8 cellular contexts compared by ENCODE assay signal in genomic region chr9:2017209-2017458, GRCh38. TPM values are rescaled to one million over a fixed set of nuclear protein-coding genes. Genes with fewer than 3 reads are reported as not detected.
DNase-seq lines count a peak whose midpoint lies in the region; ATAC-seq and TF ChIP-seq lines count a peak whose summit lies in the region.

No MANE protein-coding gene starts in this region.

- peaks cover 0 to 1% (median 0%) of the 10 kb centered on the region in 7 donors for H3K9me3 Mint-ChIP-seq in naive B cell

- H3K4me3 ChIP-seq in AG10803 (ENCODE audit: low read length) (peak overlapping the region; percentile 94), ectodermal cell (ENCODE audit: insufficient read depth, low read depth, low read length) (peak overlapping the region; percentile 81)

- H3K36me3 ChIP-seq in ectodermal cell (ENCODE audit: control insufficient read depth, insufficient read depth, low read length), result no peaks in the 10 kb centered on the region

- peaks cover 15% of the 10 kb centered on the region for H3K4me1 ChIP-seq in ectodermal cell (ENCODE audit: control insufficient read depth, insufficient read depth, low read length)

- no peak for DNase-seq in AG10803 (ENCODE audit: low read depth)
- peak; percentile 83 for DNase-seq in NCI-H2171 treated with DMSO at 0.1 percent for 48 hours (lab: John Stamatoyannopoulos, UW)
- DNase-seq in naive B cell, result no peak
- no peak for DNase-seq in NCI-H2196 treated with DMSO at 0.1 percent for 48 hours (lab: John Stamatoyannopoulos, UW; ENCODE audit: unreplicated experiment)
- no peak for DNase-seq in NCI-H1048 (lab: John Stamatoyannopoulos, UW)
- DNase-seq in NCI-H69 (lab: John Stamatoyannopoulos, UW), result no peak

- TF ChIP-seq CTCF in AG10803 (conservative IDR thresholded peaks at IDR 0.05; ENCODE audit: low read length), result no peak

- peaks cover 0 to 7% (median 6%) of the 10 kb centered on the region in 3 donors for H3K27me3 Mint-ChIP-seq in naive B cell

- H3K27ac Mint-ChIP-seq in naive B cell, result peak overlapping the region; percentile 99 to 100 (median 99)

- H3K27ac ChIP-seq in ectodermal cell (ENCODE audit: insufficient read depth, low read depth, low read length, poor library complexity, severe bottlenecking), result no peak overlapping the region

- H3K4me1 Mint-ChIP-seq in naive B cell, result peaks cover 34 to 43% (median 38%) of the 10 kb centered on the region in 3 donors

- no peak for ATAC-seq in naive B cell (ENCODE audit: low read depth in 2 of 2)
- ATAC-seq in HG03175 (IDR thresholded peaks at IDR 0.05; ENCODE audit: unreplicated experiment), result no peak

- 0 to 1% methylated on average over 21 of the region's 21 CpGs for WGBS in ectodermal cell, 2 experiments

- no peaks in the 10 kb centered on the region for H3K9me3 ChIP-seq in ectodermal cell (ENCODE audit: control insufficient read depth, low read length)

- H3K27me3 ChIP-seq in ectodermal cell (ENCODE audit: control insufficient read depth, insufficient read depth, low read length, poor library complexity, severe bottlenecking), result peaks cover 88% of the 10 kb centered on the region

- peak overlapping the region; percentile 95 to 100 (median 100) for H3K4me3 Mint-ChIP-seq in naive B cell

- H3K36me3 Mint-ChIP-seq in naive B cell, result peaks cover 0 to 8% of the 10 kb centered on the region in 2 donors

RNA-seq across cellular contexts. Expression of gene SMARCA2, which starts 2.0 kb away (rescaled TPM):
- 4.3 TPM for polyA plus RNA-seq in ectodermal cell (2013, experiment 1 of 4)
- polyA plus RNA-seq in ectodermal cell (2013, experiment 2 of 4), result 3.0 TPM
- 3.6 TPM for polyA plus RNA-seq in ectodermal cell (2013, experiment 3 of 4)
- polyA plus RNA-seq in ectodermal cell (2013, experiment 4 of 4), result 2.9 TPM
- polyA plus RNA-seq in naive B cell (ENCODE audit: low read depth in 6 of 6), result 10 to 100 TPM; 22.4 to 58.5 (median 39.8) TPM
